Comparison of ENCODE assay signal across 3 cellular contexts in genomic region chr12:124225730-124226129, GRCh38.
"Had no signal": no experiment of that assay in that cellular context is flagged by ENCODE, and none has a peak within 500 bp of the region (broad histone marks: within the 10 kb centered on the region; RNA-seq: fewer than 3 reads in every experiment).

No MANE protein-coding gene starts in this region.

- H3K4me3 ChIP-seq: GM12878 had no signal

- DNase-seq: GDM1, GF-D8 had no signal
